Comparison of ENCODE assay signal across 1 cellular context in the genomic region with DNA sequence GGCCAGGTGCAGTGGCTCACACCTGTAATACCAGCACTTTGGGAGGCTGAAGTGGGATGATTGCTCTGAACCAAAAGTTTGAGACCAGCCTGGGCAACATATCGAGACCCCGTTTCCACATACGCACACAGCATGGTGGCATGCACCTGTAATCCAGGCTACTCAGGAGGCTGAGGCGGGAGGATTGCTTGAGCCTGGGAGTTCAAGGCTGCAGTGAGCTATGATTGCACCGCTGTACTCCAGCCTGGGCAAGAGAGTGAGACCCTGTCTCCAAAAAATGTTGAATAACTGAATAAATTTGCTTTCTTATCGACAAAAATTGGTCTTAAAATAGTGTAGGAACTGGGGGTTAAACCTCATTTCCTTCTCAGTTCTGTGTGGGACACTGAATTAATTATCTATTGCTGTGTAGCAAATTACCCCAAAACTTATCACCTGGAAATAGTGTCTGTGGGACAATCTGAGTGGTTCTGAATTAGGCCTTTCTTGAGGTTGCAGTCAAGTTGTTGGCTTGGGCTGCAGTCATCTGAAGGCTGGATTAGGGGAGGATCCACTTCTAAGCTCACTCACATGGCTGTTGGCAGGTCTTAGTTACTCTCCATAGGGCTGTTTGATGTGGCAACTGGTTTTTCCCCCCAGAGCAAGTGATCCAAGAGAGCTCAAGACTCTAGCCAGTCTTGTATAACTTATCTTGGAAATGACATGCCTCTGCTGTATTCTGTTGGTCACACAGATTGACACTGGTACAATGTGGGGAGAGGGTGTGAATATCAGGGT.
TF ChIP-seq lines count a peak whose summit lies in the region.

No MANE protein-coding gene starts in this region.

TF ChIP-seq in HCT116, 20 proteins besides CTCF, POLR2A, EP300 and RAD21:
- TF ChIP-seq ELF1 (IDR thresholded peaks at IDR 0.05; ENCODE audit: borderline replicate concordance, low read depth) (no peak), JUND (IDR thresholded peaks at IDR 0.05) (no peak), ZNF274 (IDR thresholded peaks at IDR 0.05; ENCODE audit: low read depth, low read length) (no peak), CEBPB (IDR thresholded peaks at IDR 0.05; ENCODE audit: low read depth) (no peak), FOSL1 (IDR thresholded peaks at IDR 0.05; ENCODE audit: low read depth) (no peak)
- TF ChIP-seq, protein P1, sequence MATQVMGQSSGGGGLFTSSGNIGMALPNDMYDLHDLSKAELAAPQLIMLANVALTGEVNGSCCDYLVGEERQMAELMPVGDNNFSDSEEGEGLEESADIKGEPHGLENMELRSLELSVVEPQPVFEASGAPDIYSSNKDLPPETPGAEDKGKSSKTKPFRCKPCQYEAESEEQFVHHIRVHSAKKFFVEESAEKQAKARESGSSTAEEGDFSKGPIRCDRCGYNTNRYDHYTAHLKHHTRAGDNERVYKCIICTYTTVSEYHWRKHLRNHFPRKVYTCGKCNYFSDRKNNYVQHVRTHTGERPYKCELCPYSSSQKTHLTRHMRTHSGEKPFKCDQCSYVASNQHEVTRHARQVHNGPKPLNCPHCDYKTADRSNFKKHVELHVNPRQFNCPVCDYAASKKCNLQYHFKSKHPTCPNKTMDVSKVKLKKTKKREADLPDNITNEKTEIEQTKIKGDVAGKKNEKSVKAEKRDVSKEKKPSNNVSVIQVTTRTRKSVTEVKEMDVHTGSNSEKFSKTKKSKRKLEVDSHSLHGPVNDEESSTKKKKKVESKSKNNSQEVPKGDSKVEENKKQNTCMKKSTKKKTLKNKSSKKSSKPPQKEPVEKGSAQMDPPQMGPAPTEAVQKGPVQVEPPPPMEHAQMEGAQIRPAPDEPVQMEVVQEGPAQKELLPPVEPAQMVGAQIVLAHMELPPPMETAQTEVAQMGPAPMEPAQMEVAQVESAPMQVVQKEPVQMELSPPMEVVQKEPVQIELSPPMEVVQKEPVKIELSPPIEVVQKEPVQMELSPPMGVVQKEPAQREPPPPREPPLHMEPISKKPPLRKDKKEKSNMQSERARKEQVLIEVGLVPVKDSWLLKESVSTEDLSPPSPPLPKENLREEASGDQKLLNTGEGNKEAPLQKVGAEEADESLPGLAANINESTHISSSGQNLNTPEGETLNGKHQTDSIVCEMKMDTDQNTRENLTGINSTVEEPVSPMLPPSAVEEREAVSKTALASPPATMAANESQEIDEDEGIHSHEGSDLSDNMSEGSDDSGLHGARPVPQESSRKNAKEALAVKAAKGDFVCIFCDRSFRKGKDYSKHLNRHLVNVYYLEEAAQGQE (IDR thresholded peaks at IDR 0.05; ENCODE audit: low read depth) = no peak
